14 cellular contexts compared by ENCODE assay signal in the genomic region with DNA sequence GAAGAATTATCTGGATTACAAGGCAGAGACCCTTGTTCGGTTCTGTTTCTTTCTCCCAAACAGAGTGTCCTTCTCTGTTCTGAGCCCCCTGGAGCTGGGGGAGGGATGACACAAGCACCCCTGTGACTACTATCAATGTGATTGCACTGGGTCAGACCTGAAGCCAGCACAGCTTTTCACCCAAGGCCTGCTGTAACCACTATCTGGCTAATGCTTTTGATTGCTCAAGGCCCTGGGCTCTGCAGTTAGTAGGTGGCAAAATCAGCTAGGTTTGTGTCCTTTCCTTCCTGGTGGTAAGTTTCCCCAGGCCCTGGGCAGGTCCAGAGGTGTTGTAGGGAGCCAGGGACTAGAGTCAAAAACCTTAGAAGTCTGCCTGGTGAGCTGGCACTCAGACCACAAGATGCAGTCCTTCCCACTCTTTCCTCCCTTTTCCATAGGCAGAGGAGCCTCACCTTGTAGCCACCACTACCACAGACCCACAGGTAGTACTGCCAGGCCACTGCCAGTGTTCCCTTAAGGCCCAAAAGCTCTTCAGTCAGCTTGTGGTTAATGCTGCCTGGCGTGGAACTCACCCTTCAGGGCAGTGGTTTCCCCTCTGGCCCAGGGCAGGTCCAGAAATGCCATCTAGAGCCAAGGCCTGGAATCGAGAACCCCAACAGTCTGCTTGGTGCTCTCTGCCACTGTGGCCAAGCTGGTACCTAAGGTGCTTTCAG.
DNase-seq lines count a peak whose midpoint lies in the region; ATAC-seq and TF ChIP-seq lines count a peak whose summit lies in the region.
"Had no signal": no experiment of that assay in that cellular context is flagged by ENCODE, and none has a peak within 500 bp of the region (broad histone marks: within the 10 kb centered on the region; RNA-seq: fewer than 3 reads in every experiment).

No MANE protein-coding gene starts in this region.

- peaks cover 20% of the 10 kb centered on the region for H3K9me3 Mint-ChIP-seq in activated CD8-positive, alpha-beta T cell treated with anti-CD3 and anti-CD28 coated beads for 36 hours
- H3K9me3 Mint-ChIP-seq in activated CD8-positive, alpha-beta T cell treated with anti-CD3 and anti-CD28 coated beads, Interleukin-2, amount 10 ng/mL, durations not matched to agents 7 days and 5 days (ENCODE audit: insufficient read depth) = peaks cover 21% of the 10 kb centered on the region
- peaks cover 17 to 21% of the 10 kb centered on the region in 2 donors for H3K9me3 Mint-ChIP-seq in stimulated activated naive B cell treated with anti-CD40 and anti-IgM and Interleukin-4, amounts not matched to agents 10 μg/mL and 1 μg/mL and 100 μg/mL, for 72 hours

- no peaks in the 10 kb centered on the region for H3K27me3 Mint-ChIP-seq in activated CD8-positive, alpha-beta T cell treated with anti-CD3 and anti-CD28 coated beads for 36 hours
- no peaks in the 10 kb centered on the region for H3K27me3 Mint-ChIP-seq in activated CD8-positive, alpha-beta T cell treated with anti-CD3 and anti-CD28 coated beads, Interleukin-2, amount 10 ng/mL, durations not matched to agents 7 days and 5 days (ENCODE audit: low read depth)
- no peaks in the 10 kb centered on the region for H3K27me3 Mint-ChIP-seq in T-helper 17 cell
- H3K27me3 Mint-ChIP-seq in stimulated activated naive B cell treated with anti-CD40 and anti-IgM and Interleukin-4, amounts not matched to agents 10 μg/mL and 1 μg/mL and 100 μg/mL, for 72 hours = no peaks in the 10 kb centered on the region

- 45 to 46% methylated on average over 3 of the region's 3 CpGs for WGBS in esophagus squamous epithelium, 2 donors

- no peak overlapping the region for H3K4me3 Mint-ChIP-seq in activated CD8-positive, alpha-beta T cell treated with anti-CD3 and anti-CD28 coated beads for 36 hours
- no peak overlapping the region for H3K4me3 Mint-ChIP-seq in activated CD8-positive, alpha-beta T cell treated with anti-CD3 and anti-CD28 coated beads, Interleukin-2, amount 10 ng/mL, durations not matched to agents 7 days and 5 days
- peak overlapping the region; percentile 45 for H3K4me3 Mint-ChIP-seq in T-helper 17 cell
- H3K4me3 Mint-ChIP-seq in stimulated activated naive B cell treated with anti-CD40 and anti-IgM and Interleukin-4, amounts not matched to agents 10 μg/mL and 1 μg/mL and 100 μg/mL, for 72 hours = peak overlapping the region in 1 of 2 donors; percentile 30
- H3K4me3 Mint-ChIP-seq: activated T-cell treated with anti-CD3 and anti-CD28 coated beads, Interleukin-2, amount 50 U/mL, for 4 hours had no signal

- CTCF ChIA-PET in activated CD8-positive, alpha-beta T cell treated with anti-CD3 and anti-CD28 coated beads for 36 hours (lab: Charles Lee) = interaction anchor here (1.0 to 5.3 kb wide), 5 partner anchors 9 to 129 kb away, joined by 3 to 17 read pairs (median 3); no protein-coding TSS in a partner anchor
- CTCF ChIA-PET in activated CD8-positive, alpha-beta T cell treated with anti-CD3 and anti-CD28 coated beads, Interleukin-2, amount 10 ng/mL, durations not matched to agents 7 days and 5 days (lab: Charles Lee) = interaction anchor here (1.2 to 1.8 kb wide), 2 partner anchors 8 to 153 kb away, joined by 3 to 5 read pairs; no protein-coding TSS in a partner anchor

- TF ChIP-seq POLR2A in esophagus squamous epithelium (IDR thresholded peaks at IDR 0.05) = no peak

- H3K27ac Mint-ChIP-seq in activated CD8-positive, alpha-beta T cell treated with anti-CD3 and anti-CD28 coated beads for 36 hours = peak overlapping the region; percentile 67
- H3K27ac Mint-ChIP-seq in activated CD8-positive, alpha-beta T cell treated with anti-CD3 and anti-CD28 coated beads, Interleukin-2, amount 10 ng/mL, durations not matched to agents 7 days and 5 days = no peak overlapping the region
- peak overlapping the region; percentile 70 for H3K27ac Mint-ChIP-seq in T-helper 17 cell
- H3K27ac Mint-ChIP-seq in stimulated activated naive B cell treated with anti-CD40 and anti-IgM and Interleukin-4, amounts not matched to agents 10 μg/mL and 1 μg/mL and 100 μg/mL, for 72 hours = peak overlapping the region; percentile 38

- no peak for TF ChIP-seq CTCF in activated CD8-positive, alpha-beta T cell treated with anti-CD3 and anti-CD28 coated beads for 36 hours (IDR thresholded peaks at IDR 0.05)
- TF ChIP-seq CTCF in esophagus squamous epithelium (IDR thresholded peaks at IDR 0.05) = no peak

- H3K9me3 ChIP-seq in T-helper 17 cell (ENCODE audit: control insufficient read depth, low read length, poor library complexity, severe bottlenecking) (no peaks in the 10 kb centered on the region), esophagus squamous epithelium (peaks cover 0 to 29% (median 10%) of the 10 kb centered on the region in 3 donors)

- no peaks in the 10 kb centered on the region for H3K27me3 ChIP-seq in esophagus squamous epithelium
- H3K27me3 ChIP-seq: ascending aorta, spleen had no signal

- peak overlapping the region; percentile 63 to 78 (median 75) for H3K27ac ChIP-seq in esophagus squamous epithelium
- H3K27ac ChIP-seq: ascending aorta, coronary artery, spleen had no signal

- peaks cover 43% of the 10 kb centered on the region for H3K4me1 Mint-ChIP-seq in activated CD8-positive, alpha-beta T cell treated with anti-CD3 and anti-CD28 coated beads for 36 hours (ENCODE audit: low read depth)
- H3K4me1 Mint-ChIP-seq in activated CD8-positive, alpha-beta T cell treated with anti-CD3 and anti-CD28 coated beads, Interleukin-2, amount 10 ng/mL, durations not matched to agents 7 days and 5 days (ENCODE audit: low read depth) = peaks cover 19% of the 10 kb centered on the region
- peaks cover 11% of the 10 kb centered on the region for H3K4me1 Mint-ChIP-seq in T-helper 17 cell
- peaks cover 16 to 47% of the 10 kb centered on the region in 2 donors for H3K4me1 Mint-ChIP-seq in stimulated activated naive B cell treated with anti-CD40 and anti-IgM and Interleukin-4, amounts not matched to agents 10 μg/mL and 1 μg/mL and 100 μg/mL, for 72 hours

- POLR2A ChIA-PET in activated CD8-positive, alpha-beta T cell treated with anti-CD3 and anti-CD28 coated beads for 36 hours (lab: Charles Lee) = interaction anchor here (0.9 to 1.7 kb wide), 3 partner anchors 17 to 82 kb away, joined by 3 to 4 read pairs (median 4); no protein-coding TSS in a partner anchor
- POLR2A ChIA-PET in activated CD8-positive, alpha-beta T cell treated with anti-CD3 and anti-CD28 coated beads, Interleukin-2, amount 10 ng/mL, durations not matched to agents 7 days and 5 days (lab: Charles Lee) = interaction anchor here (1.1 kb wide), 1 partner anchor 83 kb away, joined by 3 read pairs; a partner anchor contains a TSS

- H3K36me3 ChIP-seq in esophagus squamous epithelium = no peaks in the 10 kb centered on the region
- H3K36me3 ChIP-seq: ascending aorta had no signal

- DNase-seq in activated CD8-positive, alpha-beta T cell treated with anti-CD3 and anti-CD28 coated beads for 36 hours = no peak
- DNase-seq in activated CD8-positive, alpha-beta T cell treated with anti-CD3 and anti-CD28 coated beads, Interleukin-2, amount 10 ng/mL, durations not matched to agents 7 days and 5 days = no peak
- DNase-seq in T-helper 17 cell = no peak
- DNase-seq in esophagus squamous epithelium (lab: John Stamatoyannopoulos, UW) = no peak
- peak; percentile 5 for DNase-seq in stimulated activated naive B cell treated with anti-CD40 and anti-IgM and Interleukin-4, amounts not matched to agents 10 μg/mL and 1 μg/mL and 100 μg/mL, for 72 hours
- DNase-seq in DMS153 (lab: John Stamatoyannopoulos, UW) = no peak
- DNase-seq in NCI-H1092 (lab: John Stamatoyannopoulos, UW) = no peak
- DNase-seq: activated T-cell treated with anti-CD3 and anti-CD28 coated beads, Interleukin-2, amount 50 U/mL, for 4 hours; left cardiac atrium; NCI-H748 treated with DMSO at 0.1 percent for 48 hours; spleen had no signal

- peaks cover 28% of the 10 kb centered on the region for H3K36me3 Mint-ChIP-seq in activated CD8-positive, alpha-beta T cell treated with anti-CD3 and anti-CD28 coated beads for 36 hours (ENCODE audit: low read depth)
- peaks cover 25% of the 10 kb centered on the region for H3K36me3 Mint-ChIP-seq in activated CD8-positive, alpha-beta T cell treated with anti-CD3 and anti-CD28 coated beads, Interleukin-2, amount 10 ng/mL, durations not matched to agents 7 days and 5 days (ENCODE audit: low read depth)
- no peaks in the 10 kb centered on the region for H3K36me3 Mint-ChIP-seq in T-helper 17 cell (ENCODE audit: low read depth)
- H3K36me3 Mint-ChIP-seq in stimulated activated naive B cell treated with anti-CD40 and anti-IgM and Interleukin-4, amounts not matched to agents 10 μg/mL and 1 μg/mL and 100 μg/mL, for 72 hours = peaks cover 21 to 27% of the 10 kb centered on the region in 2 donors

- no peak overlapping the region for H3K4me3 ChIP-seq in esophagus squamous epithelium
- H3K4me3 ChIP-seq: ascending aorta, coronary artery, spleen had no signal

- ATAC-seq in activated CD8-positive, alpha-beta T cell treated with anti-CD3 and anti-CD28 coated beads for 36 hours = peak; percentile 24
- ATAC-seq in activated CD8-positive, alpha-beta T cell treated with anti-CD3 and anti-CD28 coated beads, Interleukin-2, amount 10 ng/mL, durations not matched to agents 7 days and 5 days = no peak
- ATAC-seq in T-helper 17 cell = no peak
- peak; percentile 55 to 78 for ATAC-seq in stimulated activated naive B cell treated with anti-CD40 and anti-IgM and Interleukin-4, amounts not matched to agents 10 μg/mL and 1 μg/mL and 100 μg/mL, for 72 hours (replicated peaks)
- no peak for ATAC-seq in GM21360 (IDR thresholded peaks at IDR 0.05; ENCODE audit: unreplicated experiment)

- intact Hi-C loops in activated CD8-positive, alpha-beta T cell treated with anti-CD3 and anti-CD28 coated beads for 36 hours (cut with micrococcal nuclease) = no loop called here
- intact Hi-C loops in esophagus squamous epithelium (cut with DNase I) = no loop called here

- peaks cover 0 to 19% (median 0%) of the 10 kb centered on the region in 3 donors for H3K4me1 ChIP-seq in esophagus squamous epithelium
- H3K4me1 ChIP-seq: ascending aorta had no signal

Comparison
In these comparisons a context has a peak if more than half of its experiments do, and no peak if none do; other contexts are left out.
1. ATAC-seq: peak in activated CD8-positive, alpha-beta T cell treated with anti-CD3 and anti-CD28 coated beads for 36 hours (single experiment) and stimulated activated naive B cell treated with anti-CD40 and anti-IgM and Interleukin-4, amounts not matched to agents 10 μg/mL and 1 μg/mL and 100 μg/mL, for 72 hours (2 of 2); none in activated CD8-positive, alpha-beta T cell treated with anti-CD3 and anti-CD28 coated beads, Interleukin-2, amount 10 ng/mL, durations not matched to agents 7 days and 5 days (single experiment), T-helper 17 cell (single experiment) and GM21360 (single experiment).